In the genomic region with DNA sequence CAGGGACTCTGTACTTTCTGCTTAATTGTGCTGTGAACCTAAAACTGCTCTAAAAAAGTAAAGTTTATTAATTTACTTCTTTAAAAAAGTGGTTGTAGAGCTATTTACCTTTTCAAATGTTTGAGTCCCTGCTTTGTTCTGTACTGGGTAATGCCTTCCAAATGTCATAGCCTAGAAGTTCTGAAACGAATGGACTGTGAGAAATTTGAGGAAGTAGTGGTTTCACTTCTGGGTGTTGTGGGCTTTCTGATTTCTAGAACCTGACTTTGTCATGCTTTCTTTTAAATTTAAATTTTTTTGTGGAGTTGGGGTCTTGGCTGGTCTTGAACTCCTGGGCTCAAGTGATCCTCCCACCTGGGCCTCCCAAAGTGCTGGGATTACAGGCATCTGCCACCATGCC, we compare ENCODE assay signal across 10 cellular contexts. TPM values are rescaled to one million over a fixed set of nuclear protein-coding genes. Genes with fewer than 3 reads are reported as not detected.
DNase-seq lines count a peak whose midpoint lies in the region; ATAC-seq and TF ChIP-seq lines count a peak whose summit lies in the region.
"Had no signal": no experiment of that assay in that cellular context is flagged by ENCODE, and none has a peak within 500 bp of the region (broad histone marks: within the 10 kb centered on the region; RNA-seq: fewer than 3 reads in every experiment).

No MANE protein-coding gene starts in this region.

- H3K9ac ChIP-seq in mammary epithelial cell (ENCODE audit: insufficient read depth, low read length) = no peak overlapping the region

- no peaks in the 10 kb centered on the region for H3K9me3 Mint-ChIP-seq in memory B cell

- H3K4me2 ChIP-seq in mammary epithelial cell (ENCODE audit: insufficient read depth, low read depth, low read length) = no peak overlapping the region

- peak; percentile 61 for ATAC-seq in GM18858 (IDR thresholded peaks at IDR 0.05; ENCODE audit: unreplicated experiment)
- ATAC-seq in HG02610 (IDR thresholded peaks at IDR 0.05; ENCODE audit: unreplicated experiment) = peak; percentile 66
- ATAC-seq in memory B cell (ENCODE audit: low read depth) = peak; percentile 99

- H3K36me3 Mint-ChIP-seq in memory B cell = peaks cover 17% of the 10 kb centered on the region

- no peaks in the 10 kb centered on the region for H3K27me3 ChIP-seq in mammary epithelial cell (ENCODE audit: insufficient read depth, low read length)

- dilution Hi-C loops in mammary epithelial cell (cut with HindIII; ENCODE audit: low sequenced_read_pairs) = no loop called here

- no peaks in the 10 kb centered on the region for H4K20me1 ChIP-seq in mammary epithelial cell (ENCODE audit: insufficient read depth, low read length)

- no peaks in the 10 kb centered on the region for H3K27me3 Mint-ChIP-seq in memory B cell

- no peak overlapping the region for H3K4me3 ChIP-seq in mammary epithelial cell (replicated peaks in 1 of 3; ENCODE audit: insufficient read depth in 1 of 3, low read depth in 2 of 3, low read length in 3 of 3)

- peaks cover 17% of the 10 kb centered on the region for H3K4me1 Mint-ChIP-seq in memory B cell

- 100% methylated on average over 1 of the region's 1 CpG for WGBS in mammary epithelial cell (ENCODE audit: low coverage, missing lambda C conversion rate)

- TF ChIP-seq CTCF in mammary epithelial cell (conservative IDR thresholded peaks at IDR 0.05 in 1 of 2, IDR thresholded peaks at IDR 0.05 in 1 of 2; ENCODE audit: extremely low read depth in 1 of 2, insufficient read depth in 1 of 2, low read depth in 1 of 2, low read length in 2 of 2) = no peak

- no peak overlapping the region for H3K4me3 Mint-ChIP-seq in memory B cell

- H3K9me3 ChIP-seq in mammary epithelial cell (replicated peaks; ENCODE audit: insufficient read depth, low read length) = no peaks in the 10 kb centered on the region

- DNase-seq in KBM-7 (peak; percentile 54), memory B cell (ENCODE audit: low spot score in 2 of 2) (peak in 1 of 2 donors; percentile 15), mammary epithelial cell (no peak), NCI-H1436 treated with DMSO at 0.1 percent for 48 hours (lab: John Stamatoyannopoulos, UW) (no peak), AG08396 (ENCODE audit: low spot score) (no peak)
- no peak for DNase-seq in stimulated activated naive CD4-positive, alpha-beta T cell treated with Interleukin-2 at 50 U/mL for 16 hours (lab: John Stamatoyannopoulos, UW)
- DNase-seq: activated CD8-positive, alpha-beta memory T cell treated with anti-CD3 and anti-CD28 coated beads, Interleukin-2, amount 50 U/mL, for 4 hours; dermis blood vessel endothelial cell had no signal

- H3K27ac ChIP-seq in mammary epithelial cell (ENCODE audit: insufficient read depth, low read depth, low read length) = no peak overlapping the region

- peak overlapping the region; percentile 6 for H3K27ac Mint-ChIP-seq in memory B cell

- peaks cover 49% of the 10 kb centered on the region for H3K79me2 ChIP-seq in mammary epithelial cell (ENCODE audit: insufficient read depth, low read length)

- no peak overlapping the region for H2AFZ ChIP-seq in mammary epithelial cell (ENCODE audit: low read depth, low read length)

- intact Hi-C loops in mammary epithelial cell (cut with micrococcal nuclease) = no loop called here

- peaks cover 15% of the 10 kb centered on the region for H3K36me3 ChIP-seq in mammary epithelial cell (ENCODE audit: insufficient read depth, low read length)

- BruUV-seq in mammary epithelial cell (replicated peaks; lab: Mats Ljungman, UMichigan) = no TSS peak

- in situ Hi-C loops in KBM-7 (cut with MboI; ENCODE audit: low pct_unique_long_range_greater_than_20kb, low sequenced_read_pairs) (no loop called here), mammary epithelial cell (cut with MboI; ENCODE audit: low sequenced_read_pairs in 2 of 2) (loop anchor here in 1 of 2 donors (25.0 kb wide), 1 partner anchor 562 kb away; no protein-coding TSS in a partner anchor)

- H3K4me1 ChIP-seq in mammary epithelial cell (ENCODE audit: insufficient read depth, low read length) = peaks cover 14% of the 10 kb centered on the region

- CTCF ChIA-PET in mammary epithelial cell (lab: Charles Lee; ENCODE audit: low non-redundant PET) = no interaction called here

RNA-seq across cellular contexts. Expression of a gene that starts 44.6 kb away (rescaled TPM):
- 100 to 1,000 TPM in 1 of 2 donors, 10 to 100 TPM in 1; 70.6 to 111 TPM for total RNA-seq in mammary epithelial cell
- 60.6 TPM for polyA plus RNA-seq in mammary epithelial cell
- polyA minus RNA-seq in mammary epithelial cell = 60.5 TPM
